In genomic region chr3:152255290-152255689, GRCh38 we compare ENCODE assay signal across 17 cellular contexts. TPM values are rescaled to one million over a fixed set of nuclear protein-coding genes. Genes with fewer than 3 reads are reported as not detected.
DNase-seq lines count a peak whose midpoint lies in the region; ATAC-seq and TF ChIP-seq lines count a peak whose summit lies in the region.
"Had no signal": no experiment of that assay in that cellular context is flagged by ENCODE, and none has a peak within 500 bp of the region (broad histone marks: within the 10 kb centered on the region; RNA-seq: fewer than 3 reads in every experiment).

No MANE protein-coding gene starts in this region.

- no peak overlapping the region for H3K4me3 ChIP-seq in OCI-LY7 (ENCODE audit: low read depth, low read length, poor library complexity, severe bottlenecking)
- H3K4me3 ChIP-seq: lung had no signal

- no peak overlapping the region for H3K27ac ChIP-seq in OCI-LY7 (ENCODE audit: low read depth, low read length, poor library complexity, severe bottlenecking)

- peaks cover 85% of the 10 kb centered on the region for H3K4me1 Mint-ChIP-seq in activated naive CD4-positive, alpha-beta T cell treated with anti-CD3 and anti-CD28 coated beads for 36 hours (ENCODE audit: low read depth)
- H3K4me1 Mint-ChIP-seq in activated naive CD8-positive, alpha-beta T cell treated with anti-CD3 and anti-CD28 coated beads for 36 hours, result peaks cover 80% of the 10 kb centered on the region
- peaks cover 43 to 80% of the 10 kb centered on the region in 2 donors for H3K4me1 Mint-ChIP-seq in stimulated activated naive B cell treated with anti-CD40 and anti-IgM and Interleukin-4, amounts not matched to agents 10 μg/mL and 1 μg/mL and 100 μg/mL, for 72 hours

- H4K20me1 ChIP-seq in OCI-LY7 (ENCODE audit: insufficient read depth, low read length), result no peaks in the 10 kb centered on the region

- no peak for TF ChIP-seq CTCF in OCI-LY7 (conservative IDR thresholded peaks at IDR 0.05; ENCODE audit: low read length)
- TF ChIP-seq CTCF in GM13976 (IDR thresholded peaks at IDR 0.05; ENCODE audit: borderline replicate concordance, control extremely low read depth, extremely low read depth, insufficient read depth, missing control alignments), result no peak

- no peak for DNase-seq in activated naive CD4-positive, alpha-beta T cell treated with anti-CD3 and anti-CD28 coated beads for 36 hours
- DNase-seq in activated naive CD4-positive, alpha-beta T cell treated with Interleukin-2 at 50 U/mL for 16 hours, result no peak
- no peak for DNase-seq in OCI-LY7 (ENCODE audit: low spot score)
- DNase-seq in activated naive CD8-positive, alpha-beta T cell treated with anti-CD3 and anti-CD28 coated beads for 36 hours, result no peak
- DNase-seq in stimulated activated naive B cell treated with anti-CD40 and anti-IgM and Interleukin-4, amounts not matched to agents 10 μg/mL and 1 μg/mL and 100 μg/mL, for 72 hours, result no peak
- DNase-seq in GM13976 (ENCODE audit: low spot score), result no peak
- no peak for DNase-seq in NCI-H1694 treated with DMSO at 0.1 percent for 48 hours (lab: John Stamatoyannopoulos, UW)
- no peak for DNase-seq in NCI-H526 treated with DMSO at 0.1 percent for 48 hours (lab: John Stamatoyannopoulos, UW)
- DNase-seq: foreskin melanocyte, HFFc6, hippocampal formation, KG1, NCI-H1048, NCI-H2029, NCI-H510A treated with DMSO at 0.1 percent for 48 hours had no signal

- H3K27ac Mint-ChIP-seq in activated naive CD4-positive, alpha-beta T cell treated with anti-CD3 and anti-CD28 coated beads for 36 hours, result peak overlapping the region; percentile 96
- H3K27ac Mint-ChIP-seq in activated naive CD8-positive, alpha-beta T cell treated with anti-CD3 and anti-CD28 coated beads for 36 hours, result peak overlapping the region; percentile 95
- peak overlapping the region; percentile 42 for H3K27ac Mint-ChIP-seq in stimulated activated naive B cell treated with anti-CD40 and anti-IgM and Interleukin-4, amounts not matched to agents 10 μg/mL and 1 μg/mL and 100 μg/mL, for 72 hours
- H3K27ac Mint-ChIP-seq: HFFc6 had no signal

- H3K27me3 Mint-ChIP-seq in activated naive CD4-positive, alpha-beta T cell treated with anti-CD3 and anti-CD28 coated beads for 36 hours (ENCODE audit: low read depth), result no peaks in the 10 kb centered on the region
- H3K27me3 Mint-ChIP-seq in activated naive CD8-positive, alpha-beta T cell treated with anti-CD3 and anti-CD28 coated beads for 36 hours, result no peaks in the 10 kb centered on the region
- H3K27me3 Mint-ChIP-seq in stimulated activated naive B cell treated with anti-CD40 and anti-IgM and Interleukin-4, amounts not matched to agents 10 μg/mL and 1 μg/mL and 100 μg/mL, for 72 hours, result no peaks in the 10 kb centered on the region

- POLR2A ChIA-PET in OCI-LY7 (lab: Charles Lee), result interaction anchor here (0.6 to 9.2 kb wide), 10 partner anchors 8 to 296 kb away, joined by 3 to 100 read pairs (median 4); partner anchors contain the start of gene MBNL1

- peak overlapping the region; percentile 40; the same call in 1 of the 2 replicates for H2AFZ ChIP-seq in OCI-LY7 (ENCODE audit: low read length)

- H3K36me3 ChIP-seq in OCI-LY7 (ENCODE audit: insufficient read depth, low read length), result peaks cover 5% of the 10 kb centered on the region; the same call in 1 of the 2 replicates

- intact Hi-C loops in activated naive CD4-positive, alpha-beta T cell treated with anti-CD3 and anti-CD28 coated beads for 36 hours (cut with micrococcal nuclease), result no loop called here
- intact Hi-C loops in OCI-LY7 (cut with micrococcal nuclease; ENCODE audit: unreplicated experiment), result no loop called here

- H3K9me3 ChIP-seq in OCI-LY7 (ENCODE audit: low read length), result peaks cover 16% of the 10 kb centered on the region; the same call in 1 of the 2 replicates

- H3K4me2 ChIP-seq in OCI-LY7 (ENCODE audit: low read length), result peak overlapping the region; percentile 74; the same call in 1 of the 2 replicates

- H3K9me3 Mint-ChIP-seq in activated naive CD4-positive, alpha-beta T cell treated with anti-CD3 and anti-CD28 coated beads for 36 hours, result no peaks in the 10 kb centered on the region
- H3K9me3 Mint-ChIP-seq in activated naive CD8-positive, alpha-beta T cell treated with anti-CD3 and anti-CD28 coated beads for 36 hours, result peaks cover 7% of the 10 kb centered on the region
- peaks cover 5% of the 10 kb centered on the region in 2 donors for H3K9me3 Mint-ChIP-seq in stimulated activated naive B cell treated with anti-CD40 and anti-IgM and Interleukin-4, amounts not matched to agents 10 μg/mL and 1 μg/mL and 100 μg/mL, for 72 hours
- H3K9me3 Mint-ChIP-seq: HFFc6 had no signal

- peaks cover 2% of the 10 kb centered on the region for H3K36me3 Mint-ChIP-seq in activated naive CD4-positive, alpha-beta T cell treated with anti-CD3 and anti-CD28 coated beads for 36 hours (ENCODE audit: low read depth)
- H3K36me3 Mint-ChIP-seq in activated naive CD8-positive, alpha-beta T cell treated with anti-CD3 and anti-CD28 coated beads for 36 hours, result peaks cover 19% of the 10 kb centered on the region
- H3K36me3 Mint-ChIP-seq in stimulated activated naive B cell treated with anti-CD40 and anti-IgM and Interleukin-4, amounts not matched to agents 10 μg/mL and 1 μg/mL and 100 μg/mL, for 72 hours, result peaks cover 16 to 19% of the 10 kb centered on the region in 2 donors

- BruUV-seq in OCI-LY7 (replicated peaks; lab: Mats Ljungman, UMichigan), result no TSS peak

- H3K4me3 Mint-ChIP-seq in activated naive CD4-positive, alpha-beta T cell treated with anti-CD3 and anti-CD28 coated beads for 36 hours, result peak overlapping the region; percentile 36
- H3K4me3 Mint-ChIP-seq in activated naive CD8-positive, alpha-beta T cell treated with anti-CD3 and anti-CD28 coated beads for 36 hours, result peak overlapping the region; percentile 42
- peak overlapping the region in 1 of 2 donors; percentile 1 for H3K4me3 Mint-ChIP-seq in stimulated activated naive B cell treated with anti-CD40 and anti-IgM and Interleukin-4, amounts not matched to agents 10 μg/mL and 1 μg/mL and 100 μg/mL, for 72 hours
- H3K4me3 Mint-ChIP-seq: HFFc6 had no signal

- peaks cover 4% of the 10 kb centered on the region; the same call in 1 of the 2 replicates for H3K79me2 ChIP-seq in OCI-LY7 (ENCODE audit: insufficient read depth, low read depth, low read length)

- peaks cover 82% of the 10 kb centered on the region for H3K4me1 ChIP-seq in OCI-LY7 (ENCODE audit: insufficient read depth, low read length, poor library complexity, severe bottlenecking)

- H3K9me2 ChIP-seq in OCI-LY7 (ENCODE audit: insufficient read depth, low read length), result no peaks in the 10 kb centered on the region

- in situ Hi-C loops in GM13976 (cut with MboI; ENCODE audit: low sequenced_read_pairs, unreplicated experiment), result no loop called here

- no peak for ATAC-seq in stimulated activated naive B cell treated with anti-CD40 and anti-IgM and Interleukin-4, amounts not matched to agents 10 μg/mL and 1 μg/mL and 100 μg/mL, for 72 hours (replicated peaks)
- ATAC-seq: Right ventricle myocardium inferior had no signal

- CTCF ChIA-PET in activated naive CD4-positive, alpha-beta T cell treated with anti-CD3 and anti-CD28 coated beads for 36 hours (lab: Charles Lee), result interaction anchor here (1.2 to 1.8 kb wide), 4 partner anchors 11 to 72 kb away, joined by 5 to 8 read pairs (median 5); no protein-coding TSS in a partner anchor
- CTCF ChIA-PET in OCI-LY7 (lab: Charles Lee; ENCODE audit: unreplicated experiment), result no interaction called here

RNA-seq across cellular contexts. Expression of gene MBNL1, which starts 13.4 kb away (rescaled TPM):
- total RNA-seq in activated naive CD4-positive, alpha-beta T cell treated with anti-CD3 and anti-CD28 coated beads for 36 hours, result 100 to 1,000 TPM; 387 to 391 TPM
- total RNA-seq in OCI-LY7 (2014; rRNA removed; shearing (Covaris generic)), result 125 and 163 TPM in 2 replicates
- total RNA-seq in OCI-LY7 (2022), result 174 and 184 TPM in 2 replicates
- 100 to 1,000 TPM; 385 to 392 TPM for total RNA-seq in activated naive CD8-positive, alpha-beta T cell treated with anti-CD3 and anti-CD28 coated beads for 36 hours

Comparison
In these comparisons a context has a peak if more than half of its experiments do, and no peak if none do; other contexts are left out.
1. H3K27ac Mint-ChIP-seq: peak in every context shown above with its lines; median percentile 96 in activated naive CD4-positive, alpha-beta T cell treated with anti-CD3 and anti-CD28 coated beads for 36 hours; 95 in activated naive CD8-positive, alpha-beta T cell treated with anti-CD3 and anti-CD28 coated beads for 36 hours; 42 in stimulated activated naive B cell treated with anti-CD40 and anti-IgM and Interleukin-4, amounts not matched to agents 10 μg/mL and 1 μg/mL and 100 μg/mL, for 72 hours.